ENCODE assay signal across 9 cellular contexts in the genomic region with DNA sequence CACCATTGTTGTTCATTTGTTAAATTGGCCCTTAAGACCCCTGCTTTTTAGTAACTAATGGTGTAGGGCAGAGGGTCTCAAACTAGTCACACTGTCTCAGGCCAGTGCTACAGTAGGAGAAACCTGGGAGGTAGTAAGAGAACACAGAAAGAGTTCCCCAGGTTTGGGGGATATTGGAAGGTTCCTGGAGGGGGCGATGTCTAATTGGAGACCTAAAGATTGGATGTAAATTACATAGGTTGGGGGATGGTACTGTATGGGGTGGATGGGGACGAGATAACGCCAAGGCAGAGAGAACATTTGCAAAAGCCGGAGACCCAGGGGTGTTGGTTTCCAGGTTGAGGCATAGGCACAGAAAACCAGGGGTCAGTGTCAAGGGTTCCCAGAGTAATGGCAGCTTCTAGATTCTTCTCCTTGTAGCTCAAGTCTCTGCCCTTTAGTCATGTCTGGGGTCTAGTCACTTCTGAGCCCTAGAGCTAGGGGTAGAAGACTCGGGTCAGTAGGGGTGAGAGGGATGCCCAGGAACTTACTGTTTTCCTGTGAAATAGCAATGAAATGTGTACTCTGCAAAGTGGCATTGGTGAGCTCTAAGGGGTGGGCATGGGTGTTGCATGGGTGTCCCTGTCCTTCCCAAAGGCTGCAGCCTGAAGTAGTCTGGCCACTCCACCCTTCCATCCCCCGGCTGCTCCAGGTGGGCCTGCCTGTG. TPM values are rescaled to one million over a fixed set of nuclear protein-coding genes. Genes with fewer than 3 reads are reported as not detected.
DNase-seq lines count a peak whose midpoint lies in the region; ATAC-seq and TF ChIP-seq lines count a peak whose summit lies in the region.
"Had no signal": no experiment of that assay in that cellular context is flagged by ENCODE, and none has a peak within 500 bp of the region (broad histone marks: within the 10 kb centered on the region; RNA-seq: fewer than 3 reads in every experiment).

No MANE protein-coding gene starts in this region.

- CTCF ChIA-PET in activated CD4-positive, alpha-beta T cell treated with anti-CD3 and anti-CD28 coated beads, Interleukin-2, amount 10 ng/mL, durations not matched to agents 7 days and 5 days (lab: Charles Lee) = interaction anchor here (0.6 to 1.3 kb wide), 4 partner anchors 9 to 45 kb away, joined by 3 to 5 read pairs (median 3); no protein-coding TSS in a partner anchor
- CTCF ChIA-PET in activated CD4-positive, alpha-beta memory T cell treated with anti-CD3 and anti-CD28 coated beads for 36 hours (lab: Charles Lee) = interaction anchor here (0.8 to 2.0 kb wide), 9 partner anchors 10 to 186 kb away, joined by 3 to 10 read pairs (median 3); a partner anchor contains a TSS
- CTCF ChIA-PET in activated CD4-positive, alpha-beta T cell treated with anti-CD3 and anti-CD28 coated beads for 36 hours (lab: Charles Lee) = no interaction called here

- intact Hi-C loops in activated CD4-positive, alpha-beta memory T cell treated with anti-CD3 and anti-CD28 coated beads for 36 hours (cut with micrococcal nuclease) = no loop called here
- intact Hi-C loops in activated CD4-positive, alpha-beta T cell treated with anti-CD3 and anti-CD28 coated beads for 36 hours (cut with DNase I, micrococcal nuclease) = no loop called here

- H3K4me1 Mint-ChIP-seq in activated CD4-positive, alpha-beta T cell treated with anti-CD3 and anti-CD28 coated beads, Interleukin-2, amount 10 ng/mL, durations not matched to agents 7 days and 5 days = peaks cover 83% of the 10 kb centered on the region
- peaks cover 95% of the 10 kb centered on the region for H3K4me1 Mint-ChIP-seq in activated CD4-positive, alpha-beta memory T cell treated with anti-CD3 and anti-CD28 coated beads for 36 hours (ENCODE audit: low read depth)
- peaks cover 59% of the 10 kb centered on the region for H3K4me1 Mint-ChIP-seq in activated CD4-positive, alpha-beta T cell treated with anti-CD3 and anti-CD28 coated beads for 36 hours

- H3K27ac ChIP-seq in foreskin keratinocyte (peak overlapping the region; percentile 95), substantia nigra (ENCODE audit: low read depth, low read length, poor library complexity, severe bottlenecking) (peak overlapping the region; percentile 86)

- ATAC-seq in foreskin keratinocyte = no peak
- ATAC-seq in activated CD4-positive, alpha-beta T cell treated with anti-CD3 and anti-CD28 coated beads for 36 hours = no peak

- H3K27me3 Mint-ChIP-seq in activated CD4-positive, alpha-beta T cell treated with anti-CD3 and anti-CD28 coated beads, Interleukin-2, amount 10 ng/mL, durations not matched to agents 7 days and 5 days = no peaks in the 10 kb centered on the region
- no peaks in the 10 kb centered on the region for H3K27me3 Mint-ChIP-seq in activated CD4-positive, alpha-beta memory T cell treated with anti-CD3 and anti-CD28 coated beads for 36 hours
- H3K27me3 Mint-ChIP-seq in activated CD4-positive, alpha-beta T cell treated with anti-CD3 and anti-CD28 coated beads for 36 hours = no peaks in the 10 kb centered on the region

- no peak for DNase-seq in activated CD4-positive, alpha-beta T cell treated with anti-CD3 and anti-CD28 coated beads, Interleukin-2, amount 10 ng/mL, durations not matched to agents 7 days and 5 days
- DNase-seq in activated CD4-positive, alpha-beta T cell treated with anti-CD3 and anti-CD28 coated beads for 4 hours = no peak
- no peak for DNase-seq in activated CD4-positive, alpha-beta memory T cell treated with anti-CD3 and anti-CD28 coated beads for 36 hours
- DNase-seq in foreskin keratinocyte = no peak
- no peak for DNase-seq in substantia nigra (lab: John Stamatoyannopoulos, UW)
- DNase-seq in activated CD4-positive, alpha-beta T cell treated with anti-CD3 and anti-CD28 coated beads for 36 hours = no peak
- DNase-seq in SK-N-DZ (ENCODE audit: low spot score) = no peak
- DNase-seq in putamen (ENCODE audit: low spot score) = no peak
- DNase-seq: NCI-H1694 treated with DMSO at 0.1 percent for 48 hours had no signal

- H3K9me3 Mint-ChIP-seq in activated CD4-positive, alpha-beta T cell treated with anti-CD3 and anti-CD28 coated beads, Interleukin-2, amount 10 ng/mL, durations not matched to agents 7 days and 5 days = no peaks in the 10 kb centered on the region
- no peaks in the 10 kb centered on the region for H3K9me3 Mint-ChIP-seq in activated CD4-positive, alpha-beta memory T cell treated with anti-CD3 and anti-CD28 coated beads for 36 hours
- H3K9me3 Mint-ChIP-seq in activated CD4-positive, alpha-beta T cell treated with anti-CD3 and anti-CD28 coated beads for 36 hours (ENCODE audit: low read depth) = no peaks in the 10 kb centered on the region

- peaks cover 57% of the 10 kb centered on the region for H3K4me1 ChIP-seq in foreskin keratinocyte

- no peaks in the 10 kb centered on the region for H3K27me3 ChIP-seq in foreskin keratinocyte

- H3K4me3 Mint-ChIP-seq in activated CD4-positive, alpha-beta T cell treated with anti-CD3 and anti-CD28 coated beads, Interleukin-2, amount 10 ng/mL, durations not matched to agents 7 days and 5 days = no peak overlapping the region
- no peak overlapping the region for H3K4me3 Mint-ChIP-seq in activated CD4-positive, alpha-beta memory T cell treated with anti-CD3 and anti-CD28 coated beads for 36 hours
- H3K4me3 Mint-ChIP-seq in activated CD4-positive, alpha-beta T cell treated with anti-CD3 and anti-CD28 coated beads for 36 hours = no peak overlapping the region

- H3K27ac Mint-ChIP-seq in activated CD4-positive, alpha-beta T cell treated with anti-CD3 and anti-CD28 coated beads, Interleukin-2, amount 10 ng/mL, durations not matched to agents 7 days and 5 days = peak overlapping the region; percentile 43
- peak overlapping the region; percentile 53 for H3K27ac Mint-ChIP-seq in activated CD4-positive, alpha-beta memory T cell treated with anti-CD3 and anti-CD28 coated beads for 36 hours
- H3K27ac Mint-ChIP-seq in activated CD4-positive, alpha-beta T cell treated with anti-CD3 and anti-CD28 coated beads for 36 hours = no peak overlapping the region

- POLR2A ChIA-PET in activated CD4-positive, alpha-beta T cell treated with anti-CD3 and anti-CD28 coated beads, Interleukin-2, amount 10 ng/mL, durations not matched to agents 7 days and 5 days (lab: Charles Lee) = no interaction called here
- POLR2A ChIA-PET in activated CD4-positive, alpha-beta memory T cell treated with anti-CD3 and anti-CD28 coated beads for 36 hours (lab: Charles Lee) = interaction anchor here (1.1 to 2.7 kb wide), 2 partner anchors 18 to 21 kb away, joined by 6 to 9 read pairs; a partner anchor contains a TSS
- POLR2A ChIA-PET in activated CD4-positive, alpha-beta T cell treated with anti-CD3 and anti-CD28 coated beads for 36 hours (lab: Charles Lee) = interaction anchor here (0.5 to 0.6 kb wide), 2 partner anchors 8 to 1189 kb away, joined by 3 read pairs; no protein-coding TSS in a partner anchor

- peak; percentile 44 for TF ChIP-seq CTCF in foreskin keratinocyte (conservative IDR thresholded peaks at IDR 0.05)

- peaks cover 23% of the 10 kb centered on the region for H3K36me3 Mint-ChIP-seq in activated CD4-positive, alpha-beta T cell treated with anti-CD3 and anti-CD28 coated beads, Interleukin-2, amount 10 ng/mL, durations not matched to agents 7 days and 5 days (ENCODE audit: low read depth)
- no peaks in the 10 kb centered on the region for H3K36me3 Mint-ChIP-seq in activated CD4-positive, alpha-beta memory T cell treated with anti-CD3 and anti-CD28 coated beads for 36 hours
- H3K36me3 Mint-ChIP-seq in activated CD4-positive, alpha-beta T cell treated with anti-CD3 and anti-CD28 coated beads for 36 hours (ENCODE audit: low read depth) = no peaks in the 10 kb centered on the region

RNA-seq across cellular contexts. Expression of a gene that starts 21.8 kb away (rescaled TPM):
- 10 to 100 TPM; 36.0 to 39.5 TPM for total RNA-seq in activated CD4-positive, alpha-beta T cell treated with anti-CD3 and anti-CD28 coated beads, Interleukin-2, amount 10 ng/mL, durations not matched to agents 7 days and 5 days
- 10 to 100 TPM; 20.1 to 22.6 TPM for total RNA-seq in activated CD4-positive, alpha-beta memory T cell treated with anti-CD3 and anti-CD28 coated beads for 36 hours
- total RNA-seq in foreskin keratinocyte = 84.7 and 99.7 TPM in 2 replicates
- 41.3 and 47.0 TPM in 2 replicates for polyA plus RNA-seq in foreskin keratinocyte
- total RNA-seq in activated CD4-positive, alpha-beta T cell treated with anti-CD3 and anti-CD28 coated beads for 36 hours = 1 to 10 TPM; 6.3 to 7.1 TPM
- polyA plus RNA-seq in SK-N-DZ (2014; cell fraction: cytosol; rRNA removed) = 10.4 and 13.9 TPM in 2 replicates
- 24.4 TPM in 2 replicates for polyA plus RNA-seq in SK-N-DZ (2014; cell fraction: nucleus; rRNA removed)
